8 cellular contexts compared by ENCODE assay signal in the genomic region with DNA sequence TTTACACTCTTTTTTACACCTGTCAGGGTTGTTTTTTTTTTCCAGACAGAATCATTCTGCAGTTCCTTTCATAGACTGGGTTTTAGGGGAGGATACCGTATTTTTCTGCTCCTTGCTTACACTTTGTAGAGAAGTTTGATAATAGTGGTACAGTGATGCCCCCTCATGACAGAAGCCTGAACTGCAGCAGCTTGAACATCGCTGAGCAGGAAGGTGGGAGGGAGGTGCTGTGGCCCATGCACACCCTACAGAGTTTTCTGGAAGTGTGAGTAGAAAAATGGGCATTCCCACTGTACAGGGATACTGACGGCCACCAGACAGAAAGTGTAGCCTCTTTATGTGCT. TPM values are rescaled to one million over a fixed set of nuclear protein-coding genes. Genes with fewer than 3 reads are reported as not detected.
A peak's percentile ranks its signal among the peaks of the same experiment; 100 is the strongest.
DNase-seq lines count a peak whose midpoint lies in the region; ATAC-seq and TF ChIP-seq lines count a peak whose summit lies in the region.

No MANE protein-coding gene starts in this region.

- no peaks in the 10 kb centered on the region for H3K79me2 ChIP-seq in PC-9 (ENCODE audit: low read depth)

- no peak overlapping the region for H2AFZ ChIP-seq in PC-9

- H3K9me3 Mint-ChIP-seq in Calu3 (ENCODE audit: low read depth, unreplicated experiment): no peaks in the 10 kb centered on the region
- no peaks in the 10 kb centered on the region for H3K9me3 Mint-ChIP-seq in activated T-cell treated with anti-CD3 and anti-CD28 coated beads, Interleukin-2, amount 50 U/mL, for 72 hours

- H3K4me2 ChIP-seq in PC-9: no peak overlapping the region

- H3K36me3 ChIP-seq in PC-9 (ENCODE audit: low read depth): no peaks in the 10 kb centered on the region

- DNase-seq in Calu3 (peak; percentile 78), HT-29 (ENCODE audit: low spot score) (peak; percentile 87), PC-9 (peak in 1 of 2 experiments; percentile 61), fibroblast of the conjunctiva (ENCODE audit: low read depth) (peak; percentile 65), occipital lobe (lab: John Stamatoyannopoulos, UW) (peak; percentile 22), superior temporal gyrus (ENCODE audit: extremely low spot score) (peak; percentile 90)
- DNase-seq in activated T-cell treated with anti-CD3 and anti-CD28 coated beads, Interleukin-2, amount 50 U/mL, for 72 hours: peak; percentile 72

- BruUV-seq in Calu3 (replicated peaks; lab: Mats Ljungman, UMichigan) (no TSS peak), PC-9 (replicated peaks; lab: Mats Ljungman, UMichigan) (no TSS peak)

- intact Hi-C loops in Calu3 (cut with micrococcal nuclease; ENCODE audit: unreplicated experiment) (loop anchor here (1.0 to 10.0 kb wide), 3 partner anchors 121 to 510 kb away; no protein-coding TSS in a partner anchor), PC-9 (cut with micrococcal nuclease; ENCODE audit: unreplicated experiment) (loop anchor here (1.0 kb wide), 2 partner anchors 121 to 253 kb away; no protein-coding TSS in a partner anchor)

- no peak overlapping the region for H3K27ac Mint-ChIP-seq in Calu3 (ENCODE audit: unreplicated experiment)
- peak overlapping the region; percentile 71 for H3K27ac Mint-ChIP-seq in activated T-cell treated with anti-CD3 and anti-CD28 coated beads, Interleukin-2, amount 50 U/mL, for 72 hours

- no peaks in the 10 kb centered on the region for H4K20me1 ChIP-seq in PC-9 (ENCODE audit: insufficient read depth)

- peaks cover 18% of the 10 kb centered on the region for H3K4me1 Mint-ChIP-seq in Calu3 (ENCODE audit: low read depth, unreplicated experiment)
- peaks cover 14% of the 10 kb centered on the region for H3K4me1 Mint-ChIP-seq in activated T-cell treated with anti-CD3 and anti-CD28 coated beads, Interleukin-2, amount 50 U/mL, for 72 hours (ENCODE audit: low read depth)

- CTCF ChIA-PET in Calu3 (lab: Charles Lee) (interaction anchor here (0.5 to 2.0 kb wide), 3 partner anchors 77 to 254 kb away, joined by 3 to 10 read pairs (median 10); no protein-coding TSS in a partner anchor), PC-9 (lab: Charles Lee) (no interaction called here)

- no peaks in the 10 kb centered on the region for H3K27me3 Mint-ChIP-seq in Calu3 (ENCODE audit: unreplicated experiment)
- H3K27me3 Mint-ChIP-seq in activated T-cell treated with anti-CD3 and anti-CD28 coated beads, Interleukin-2, amount 50 U/mL, for 72 hours (ENCODE audit: low read depth): peaks cover 27% of the 10 kb centered on the region

- no peaks in the 10 kb centered on the region for H3K9me3 ChIP-seq in PC-9 (ENCODE audit: insufficient read depth, low read depth)

- TF ChIP-seq CTCF in Calu3 (IDR thresholded peaks at IDR 0.05; ENCODE audit: unreplicated experiment) (peak; percentile 75), PC-9 (conservative IDR thresholded peaks at IDR 0.05) (peak; percentile 81)

- H3K36me3 Mint-ChIP-seq in Calu3 (ENCODE audit: insufficient read depth, unreplicated experiment): no peaks in the 10 kb centered on the region
- H3K36me3 Mint-ChIP-seq in activated T-cell treated with anti-CD3 and anti-CD28 coated beads, Interleukin-2, amount 50 U/mL, for 72 hours (ENCODE audit: insufficient read depth in 2 of 2): peaks cover 0 to 3% of the 10 kb centered on the region in 2 donors

- POLR2A ChIA-PET in PC-9 (lab: Charles Lee; ENCODE audit: unreplicated experiment): no interaction called here

- no peak overlapping the region for H3K27ac ChIP-seq in PC-9

- H3K27me3 ChIP-seq in PC-9 (ENCODE audit: insufficient read depth, low read depth): no peaks in the 10 kb centered on the region

- H3K9me2 ChIP-seq in PC-9 (ENCODE audit: insufficient read depth): no peaks in the 10 kb centered on the region

- no peaks in the 10 kb centered on the region for H3K4me1 ChIP-seq in PC-9 (replicated peaks; ENCODE audit: insufficient read depth)

- H3F3A ChIP-seq in PC-9 (ENCODE audit: insufficient read depth, low read depth): no peaks in the 10 kb centered on the region

- H3K4me3 Mint-ChIP-seq in Calu3 (ENCODE audit: low read depth, unreplicated experiment): no peak overlapping the region
- H3K4me3 Mint-ChIP-seq in activated T-cell treated with anti-CD3 and anti-CD28 coated beads, Interleukin-2, amount 50 U/mL, for 72 hours: peak overlapping the region; percentile 92 to 95

- no peak overlapping the region for H3K4me3 ChIP-seq in PC-9

- ATAC-seq in GM21360 (IDR thresholded peaks at IDR 0.05; ENCODE audit: unreplicated experiment): peak; percentile 88
- ATAC-seq in activated T-cell treated with anti-CD3 and anti-CD28 coated beads, Interleukin-2, amount 50 U/mL, for 72 hours (replicated peaks in 1 of 2): peak; percentile 90 to 91

RNA-seq across cellular contexts. Expression of gene RAB40A, which starts 54.5 kb away (rescaled TPM):
- 0.42 and 0.68 TPM in 2 replicates for total RNA-seq in Calu3 (2022)
- total RNA-seq in HT-29 (2014; rRNA removed; shearing (Covaris generic)): not detected in 2 replicates
- total RNA-seq in PC-9 (2021): 0.90 and 1.0 TPM in 2 replicates
- under 1 TPM; 0.21 to 0.36 TPM for total RNA-seq in activated T-cell treated with anti-CD3 and anti-CD28 coated beads, Interleukin-2, amount 50 U/mL, for 72 hours
- 0.94 TPM for total RNA-seq in occipital lobe
